ENCODE assay signal across 8 cellular contexts in the genomic region with DNA sequence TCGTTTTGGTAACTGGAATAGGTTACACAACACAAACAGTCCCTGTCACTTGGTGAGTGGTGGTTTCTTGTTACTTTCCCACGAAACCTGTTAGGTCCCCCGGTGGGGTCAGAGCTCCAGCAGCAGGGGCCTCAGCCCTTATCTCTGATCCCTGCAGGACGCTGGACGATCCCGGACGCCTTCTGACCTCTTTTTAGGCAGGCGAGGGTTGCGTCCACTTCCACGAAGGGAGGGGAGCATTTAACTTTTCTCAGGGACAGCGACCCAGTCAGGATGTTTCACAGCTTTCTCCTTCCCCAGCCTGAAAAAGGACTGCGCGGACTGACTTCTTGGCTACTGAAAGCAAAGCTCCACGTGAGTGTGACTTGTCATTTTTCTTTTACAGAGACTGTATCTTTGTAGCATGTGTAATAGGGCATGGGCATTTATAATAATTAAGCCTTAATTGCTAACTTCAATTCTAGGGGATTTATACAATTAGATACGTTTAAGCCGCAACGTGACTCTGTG.
DNase-seq lines count a peak whose midpoint lies in the region; ATAC-seq lines count a peak whose summit lies in the region.

No MANE protein-coding gene starts in this region.

- ATAC-seq in GM21717 (IDR thresholded peaks at IDR 0.05; ENCODE audit: unreplicated experiment) (peak; percentile 19), GM21367 (IDR thresholded peaks at IDR 0.05; ENCODE audit: unreplicated experiment) (no peak)

- peaks cover 23% of the 10 kb centered on the region for H3K36me3 ChIP-seq in neuron (ENCODE audit: insufficient read depth, low read length)

- peaks cover 2% of the 10 kb centered on the region for H3K9me3 ChIP-seq in neuron (ENCODE audit: low read length)

- DNase-seq in AG08395 (ENCODE audit: low spot score) (peak; percentile 31), UCSD-AML1 (lab: John Stamatoyannopoulos, UW; ENCODE audit: unreplicated experiment) (peak; percentile 34), fibroblast of peridontal ligament (ENCODE audit: extremely low read depth) (peak; percentile 48), OCI-M2 (lab: John Stamatoyannopoulos, UW; ENCODE audit: unreplicated experiment) (no peak)
- no peak for DNase-seq in activated CD4-positive, CD25-positive, alpha-beta regulatory T cell treated with anti-CD3 and anti-CD28 coated beads, Interleukin-2, amount 50 U/mL, for 72 hours

- H2AFZ ChIP-seq in neuron (ENCODE audit: low read depth, low read length): peak overlapping the region; percentile 91

- H3K4me1 ChIP-seq in neuron (ENCODE audit: insufficient read depth, low read length): peaks cover 17% of the 10 kb centered on the region

- peak overlapping the region; percentile 70 for H3K4me3 ChIP-seq in neuron (ENCODE audit: low read length)

- H3K27me3 ChIP-seq in neuron (ENCODE audit: insufficient read depth, low read length): no peaks in the 10 kb centered on the region

Comparison
In these comparisons a context has a peak if more than half of its experiments do, and no peak if none do; other contexts are left out.
1. DNase-seq: peak in AG08395 (single experiment), UCSD-AML1 (single experiment) and fibroblast of peridontal ligament (single experiment); none in activated CD4-positive, CD25-positive, alpha-beta regulatory T cell treated with anti-CD3 and anti-CD28 coated beads, Interleukin-2, amount 50 U/mL, for 72 hours (single experiment) and OCI-M2 (single experiment).